8 cellular contexts compared by ENCODE assay signal in genomic region chr10:123007558-123008378, GRCh38. TPM values are rescaled to one million over a fixed set of nuclear protein-coding genes. Genes with fewer than 3 reads are reported as not detected.
DNase-seq lines count a peak whose midpoint lies in the region; ATAC-seq and TF ChIP-seq lines count a peak whose summit lies in the region.

No MANE protein-coding gene starts in this region.

- H3K27ac Mint-ChIP-seq in activated naive CD4-positive, alpha-beta T cell treated with anti-CD3 and anti-CD28 coated beads, Interleukin-2, amount 50 U/mL, for 24 hours: peak overlapping the region; percentile 100

- H3K4me3 ChIP-seq in AG10803 (ENCODE audit: low read length): peak overlapping the region; percentile 96
- H3K4me3 ChIP-seq in RWPE2 (ENCODE audit: severe bottlenecking): peak overlapping the region; percentile 90
- peak overlapping the region; percentile 66 to 99 (median 90) for H3K4me3 ChIP-seq in heart left ventricle

- ATAC-seq in GM19035 (IDR thresholded peaks at IDR 0.05; ENCODE audit: unreplicated experiment): peak; percentile 40
- peak; percentile 44 for ATAC-seq in HG03520 (IDR thresholded peaks at IDR 0.05; ENCODE audit: unreplicated experiment)
- ATAC-seq in RWPE2 (ENCODE audit: low read depth): peak; percentile 48
- peak in 2 of 4 donors; percentile 46 to 49 for ATAC-seq in heart left ventricle
- ATAC-seq in GM18873 (IDR thresholded peaks at IDR 0.05; ENCODE audit: low FRiP score, unreplicated experiment): no peak

- H3K36me3 ChIP-seq in RWPE2 (ENCODE audit: low read depth) (no peaks in the 10 kb centered on the region), heart left ventricle (peaks cover 0 to 10% (median 0%) of the 10 kb centered on the region in 9 donors)

- WGBS in heart left ventricle, 4 donors: 2 to 3% (median 3%) methylated on average over 22 to 34 of the region's 34 CpGs

- H3K9me3 Mint-ChIP-seq in activated naive CD4-positive, alpha-beta T cell treated with anti-CD3 and anti-CD28 coated beads, Interleukin-2, amount 50 U/mL, for 24 hours: no peaks in the 10 kb centered on the region

- H3K4me1 Mint-ChIP-seq in activated naive CD4-positive, alpha-beta T cell treated with anti-CD3 and anti-CD28 coated beads, Interleukin-2, amount 50 U/mL, for 24 hours: peaks cover 66% of the 10 kb centered on the region

- DNase-seq in AG10803 (ENCODE audit: low read depth) (peak; percentile 46), RWPE2 (ENCODE audit: low spot score) (no peak), heart left ventricle (peak in 1 of 5 donors; percentile 10), pons (ENCODE audit: low spot score) (peak; percentile 77)

- H3K27me3 Mint-ChIP-seq in activated naive CD4-positive, alpha-beta T cell treated with anti-CD3 and anti-CD28 coated beads, Interleukin-2, amount 50 U/mL, for 24 hours: no peaks in the 10 kb centered on the region

- H3K4me1 ChIP-seq in RWPE2 (ENCODE audit: insufficient read depth, poor library complexity, severe bottlenecking) (peaks cover 2% of the 10 kb centered on the region), heart left ventricle (peaks cover 0 to 56% (median 34%) of the 10 kb centered on the region in 12 donors)

- peak overlapping the region; percentile 12 for H3K27ac ChIP-seq in RWPE2 (ENCODE audit: poor library complexity, severe bottlenecking)
- peak overlapping the region in 11 of 12 donors; percentile 80 to 95 (median 88) for H3K27ac ChIP-seq in heart left ventricle

- TF ChIP-seq CTCF in AG10803 (conservative IDR thresholded peaks at IDR 0.05; ENCODE audit: low read length): peak; percentile 30
- no peak for TF ChIP-seq CTCF in RWPE2 (IDR thresholded peaks at IDR 0.05; ENCODE audit: poor library complexity, severe bottlenecking)
- TF ChIP-seq CTCF in heart left ventricle (IDR thresholded peaks at IDR 0.05): no peak

- TF ChIP-seq POLR2A in heart left ventricle (IDR thresholded peaks at IDR 0.05): no peak

- intact Hi-C loops in heart left ventricle (cut with DNase I): loop anchor here in 5 of 10 donors (1.0 to 10.0 kb wide), 5 partner anchors 27 to 150 kb away; partner anchors contain the start of genes BUB3 (in 4 of the 5) and PSTK (in 2 of the 5)

- peak overlapping the region; percentile 99 for H3K4me3 Mint-ChIP-seq in activated naive CD4-positive, alpha-beta T cell treated with anti-CD3 and anti-CD28 coated beads, Interleukin-2, amount 50 U/mL, for 24 hours

- peaks cover 7% of the 10 kb centered on the region for H3K36me3 Mint-ChIP-seq in activated naive CD4-positive, alpha-beta T cell treated with anti-CD3 and anti-CD28 coated beads, Interleukin-2, amount 50 U/mL, for 24 hours

- H3K27me3 ChIP-seq in RWPE2 (ENCODE audit: insufficient read depth, poor library complexity, severe bottlenecking) (no peaks in the 10 kb centered on the region), heart left ventricle (no peaks in the 10 kb centered on the region)

- H3K9me3 ChIP-seq in RWPE2 (ENCODE audit: severe bottlenecking) (no peaks in the 10 kb centered on the region), heart left ventricle (no peaks in the 10 kb centered on the region)

RNA-seq across cellular contexts. Expression of gene IKZF5, which starts 0.8 kb away (rescaled TPM):
- total RNA-seq in heart left ventricle: 10 to 100 TPM in 4 of 9 donors, 1 to 10 TPM in 5; 5.0 to 16.5 (median 8.6) TPM
- polyA plus RNA-seq in heart left ventricle: 1 to 10 TPM; 5.8 to 5.9 TPM

RNA-seq across cellular contexts. Expression of gene ACADSB, which starts 1.0 kb away (rescaled TPM):
- 100 to 1,000 TPM in 1 of 9 donors, 10 to 100 TPM in 8; 30.3 to 102 (median 60.0) TPM for total RNA-seq in heart left ventricle
- polyA plus RNA-seq in heart left ventricle: 10 to 100 TPM in 1 of 2 donors, 1 to 10 TPM in 1; 9.6 to 11.5 TPM

RNA-seq across cellular contexts. Expression of gene PSTK, which starts 27.6 kb away (rescaled TPM):
- total RNA-seq in heart left ventricle: 1 to 10 TPM in 8 of 9 donors, under 1 TPM in 1; 0.97 to 3.9 (median 2.0) TPM
- 1 to 10 TPM; 1.9 to 3.3 TPM for polyA plus RNA-seq in heart left ventricle

RNA-seq across cellular contexts. Expression of gene C10orf88, which starts 53.7 kb away (rescaled TPM):
- 1 to 10 TPM; 3.4 to 8.3 (median 5.7) TPM for total RNA-seq in heart left ventricle
- polyA plus RNA-seq in heart left ventricle: 1 to 10 TPM; 3.1 to 5.7 TPM
